ENCODE assay signal across 8 cellular contexts in genomic region chr6:20688710-20689500, GRCh38.
DNase-seq lines count a peak whose midpoint lies in the region; ATAC-seq, FAIRE-seq and TF ChIP-seq lines count a peak whose summit lies in the region.

No MANE protein-coding gene starts in this region.

- H3K9me3 Mint-ChIP-seq in activated naive CD8-positive, alpha-beta T cell treated with anti-CD3 and anti-CD28 coated beads for 36 hours, result peaks cover 9% of the 10 kb centered on the region

- no peak for DNase-seq in GM12892 (ENCODE audit: insufficient read length)
- DNase-seq in HT-29 (ENCODE audit: low spot score), result peak; percentile 18
- DNase-seq in activated naive CD8-positive, alpha-beta T cell treated with anti-CD3 and anti-CD28 coated beads for 36 hours, result no peak
- no peak for DNase-seq in SKM-1 (lab: John Stamatoyannopoulos, UW; ENCODE audit: unreplicated experiment)
- DNase-seq in medulla oblongata (ENCODE audit: extremely low spot score), result no peak
- DNase-seq in NCI-H1092 treated with DMSO at 0.1 percent for 48 hours (lab: John Stamatoyannopoulos, UW), result no peak
- no peak for DNase-seq in T-helper 9 cell

- FAIRE-seq in GM12892 (lab: Jason Lieb, UNC), result peak; percentile 67

- no peaks in the 10 kb centered on the region for H3K27me3 Mint-ChIP-seq in activated naive CD8-positive, alpha-beta T cell treated with anti-CD3 and anti-CD28 coated beads for 36 hours

- ATAC-seq in GM21576 (IDR thresholded peaks at IDR 0.05; ENCODE audit: unreplicated experiment), result peak; percentile 90

- 0 out of 2 replicates have a peak, but pooled peaks have one; percentile 44 for TF ChIP-seq POLR2A in GM12892 (IDR thresholded peaks at IDR 0.05; ENCODE audit: low read depth, low read length)

- H3K4me3 Mint-ChIP-seq in activated naive CD8-positive, alpha-beta T cell treated with anti-CD3 and anti-CD28 coated beads for 36 hours, result peak overlapping the region; percentile 43

- peaks cover 31% of the 10 kb centered on the region for H3K36me3 Mint-ChIP-seq in activated naive CD8-positive, alpha-beta T cell treated with anti-CD3 and anti-CD28 coated beads for 36 hours

- peaks cover 50% of the 10 kb centered on the region for H3K4me1 Mint-ChIP-seq in activated naive CD8-positive, alpha-beta T cell treated with anti-CD3 and anti-CD28 coated beads for 36 hours

- H3K27ac Mint-ChIP-seq in activated naive CD8-positive, alpha-beta T cell treated with anti-CD3 and anti-CD28 coated beads for 36 hours, result peak overlapping the region; percentile 34
